ENCODE assay signal across 23 cellular contexts in the genomic region with DNA sequence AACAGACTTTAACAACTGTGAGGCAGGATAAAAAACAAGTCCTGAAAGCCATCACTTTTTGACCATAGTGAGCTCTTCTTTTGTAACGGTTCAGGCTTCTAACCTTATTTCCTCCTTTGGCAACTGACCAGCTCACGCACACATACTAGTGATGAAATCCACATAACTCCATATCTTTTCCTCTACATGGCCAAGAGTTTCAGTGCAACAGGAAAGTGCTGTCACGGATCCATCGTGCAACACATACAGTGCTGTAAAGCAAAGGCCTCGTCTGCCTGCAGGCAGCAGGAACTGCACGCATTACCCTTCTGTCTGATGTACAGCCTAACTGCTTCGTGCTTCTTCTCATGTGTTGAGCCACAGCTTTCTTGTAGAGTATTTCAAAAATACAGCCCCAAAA.
"Had no signal": no experiment of that assay in that cellular context is flagged by ENCODE, and none has a peak within 500 bp of the region (broad histone marks: within the 10 kb centered on the region; RNA-seq: fewer than 3 reads in every experiment).

No MANE protein-coding gene starts in this region.

- H3K27ac ChIP-seq: coronary artery, gastrocnemius medialis, lower lobe of right lung, neutrophil, parathyroid adenoma, stomach had no signal

- H3K4me3 ChIP-seq: coronary artery, gastrocnemius medialis, lower lobe of right lung, stomach had no signal

- H3K36me3 ChIP-seq: lower lobe of right lung, neutrophil had no signal

- H3K4me1 Mint-ChIP-seq: activated CD4-positive, alpha-beta memory T cell treated with anti-CD3 and anti-CD28 coated beads, Interleukin-2, amount 10 ng/mL, durations not matched to agents 7 days and 5 days; activated naive CD8-positive, alpha-beta T cell treated with anti-CD3 and anti-CD28 coated beads for 36 hours; activated T-helper 17 cell treated with anti-CD3 and anti-CD28 coated beads, Interleukin-2, amount 50 U/mL, for 72 hours; central memory CD8-positive, alpha-beta T cell; stimulated activated effector memory CD8-positive, alpha-beta T cell treated with anti-CD3 and anti-CD28 coated beads, Interleukin-12 subunit alpha, Interleukin-12 subunit beta, amount 100 ng/mL, for 72 hours had no signal

- H3K27ac Mint-ChIP-seq: activated CD4-positive, alpha-beta memory T cell treated with anti-CD3 and anti-CD28 coated beads, Interleukin-2, amount 10 ng/mL, durations not matched to agents 7 days and 5 days; activated CD8-positive, alpha-beta memory T cell treated with anti-CD3 and anti-CD28 coated beads, Interleukin-2, amount 10 ng/mL, durations not matched to agents 7 days and 5 days; activated naive CD8-positive, alpha-beta T cell treated with anti-CD3 and anti-CD28 coated beads for 36 hours; activated T-helper 17 cell treated with anti-CD3 and anti-CD28 coated beads, Interleukin-2, amount 50 U/mL, for 72 hours; natural killer cell treated with Interleukin-12 subunit alpha and Interleukin-12 subunit beta and Interleukin-15 and Interleukin-18, amount 100 ng/mL, for 72 hours; stimulated activated effector memory CD8-positive, alpha-beta T cell treated with anti-CD3 and anti-CD28 coated beads, Interleukin-12 subunit alpha, Interleukin-12 subunit beta, amount 100 ng/mL, for 72 hours had no signal

- H3K4me1 ChIP-seq: lower lobe of right lung, parathyroid adenoma, stomach had no signal

- H3K27me3 Mint-ChIP-seq: activated CD4-positive, alpha-beta memory T cell treated with anti-CD3 and anti-CD28 coated beads, Interleukin-2, amount 10 ng/mL, durations not matched to agents 7 days and 5 days; activated CD8-positive, alpha-beta memory T cell treated with anti-CD3 and anti-CD28 coated beads, Interleukin-2, amount 10 ng/mL, durations not matched to agents 7 days and 5 days; activated naive CD8-positive, alpha-beta T cell treated with anti-CD3 and anti-CD28 coated beads for 36 hours; activated T-helper 17 cell treated with anti-CD3 and anti-CD28 coated beads, Interleukin-2, amount 50 U/mL, for 72 hours; central memory CD8-positive, alpha-beta T cell; natural killer cell treated with Interleukin-12 subunit alpha and Interleukin-12 subunit beta and Interleukin-15 and Interleukin-18, amount 100 ng/mL, for 72 hours had no signal

- H3K9me3 ChIP-seq: gastrocnemius medialis, lower lobe of right lung, neutrophil, stomach had no signal

- H3K36me3 Mint-ChIP-seq: activated CD8-positive, alpha-beta memory T cell treated with anti-CD3 and anti-CD28 coated beads, Interleukin-2, amount 10 ng/mL, durations not matched to agents 7 days and 5 days; natural killer cell treated with Interleukin-12 subunit alpha and Interleukin-12 subunit beta and Interleukin-15 and Interleukin-18, amount 100 ng/mL, for 72 hours; stimulated activated effector memory CD8-positive, alpha-beta T cell treated with anti-CD3 and anti-CD28 coated beads, Interleukin-12 subunit alpha, Interleukin-12 subunit beta, amount 100 ng/mL, for 72 hours had no signal

- H3K9me3 Mint-ChIP-seq: activated CD4-positive, alpha-beta memory T cell treated with anti-CD3 and anti-CD28 coated beads, Interleukin-2, amount 10 ng/mL, durations not matched to agents 7 days and 5 days; activated naive CD8-positive, alpha-beta T cell treated with anti-CD3 and anti-CD28 coated beads for 36 hours; activated T-helper 17 cell treated with anti-CD3 and anti-CD28 coated beads, Interleukin-2, amount 50 U/mL, for 72 hours; central memory CD8-positive, alpha-beta T cell; natural killer cell treated with Interleukin-12 subunit alpha and Interleukin-12 subunit beta and Interleukin-15 and Interleukin-18, amount 100 ng/mL, for 72 hours; stimulated activated effector memory CD8-positive, alpha-beta T cell treated with anti-CD3 and anti-CD28 coated beads, Interleukin-12 subunit alpha, Interleukin-12 subunit beta, amount 100 ng/mL, for 72 hours had no signal

- H3K27me3 ChIP-seq: gastrocnemius medialis, neutrophil, stomach had no signal

- H3K4me3 Mint-ChIP-seq: activated CD4-positive, alpha-beta memory T cell treated with anti-CD3 and anti-CD28 coated beads, Interleukin-2, amount 10 ng/mL, durations not matched to agents 7 days and 5 days; activated CD8-positive, alpha-beta memory T cell treated with anti-CD3 and anti-CD28 coated beads, Interleukin-2, amount 10 ng/mL, durations not matched to agents 7 days and 5 days; activated naive CD8-positive, alpha-beta T cell treated with anti-CD3 and anti-CD28 coated beads for 36 hours; activated T-helper 17 cell treated with anti-CD3 and anti-CD28 coated beads, Interleukin-2, amount 50 U/mL, for 72 hours; central memory CD8-positive, alpha-beta T cell; natural killer cell treated with Interleukin-12 subunit alpha and Interleukin-12 subunit beta and Interleukin-15 and Interleukin-18, amount 100 ng/mL, for 72 hours; stimulated activated effector memory CD8-positive, alpha-beta T cell treated with anti-CD3 and anti-CD28 coated beads, Interleukin-12 subunit alpha, Interleukin-12 subunit beta, amount 100 ng/mL, for 72 hours had no signal

- ATAC-seq: activated CD8-positive, alpha-beta memory T cell treated with anti-CD3 and anti-CD28 coated beads, Interleukin-2, amount 10 ng/mL, durations not matched to agents 7 days and 5 days; activated T-helper 17 cell treated with anti-CD3 and anti-CD28 coated beads, Interleukin-2, amount 50 U/mL, for 72 hours; gastrocnemius medialis; lower lobe of right lung; sciatic nerve had no signal

- DNase-seq: activated CD4-positive, alpha-beta memory T cell treated with anti-CD3 and anti-CD28 coated beads, Interleukin-2, amount 10 ng/mL, durations not matched to agents 7 days and 5 days; activated CD4-positive, alpha-beta T cell treated with anti-CD3 and anti-CD28 coated beads for 48 hours; activated CD4-positive, CD25-positive, alpha-beta regulatory T cell; activated CD8-positive, alpha-beta memory T cell treated with anti-CD3 and anti-CD28 coated beads, Interleukin-2, amount 10 ng/mL, durations not matched to agents 7 days and 5 days; activated naive CD4-positive, alpha-beta T cell; activated naive CD8-positive, alpha-beta T cell treated with anti-CD3 and anti-CD28 coated beads for 36 hours; amygdala; effector memory CD4-positive, alpha-beta T cell; gastrocnemius medialis; left cardiac atrium; lower lobe of right lung; stimulated activated CD4-positive, alpha-beta T cell treated with anti-CD3 and anti-CD28 coated beads, Interleukin-4, amount 100 ng/mL, for 24 hours; stomach; T-helper 1 cell; T1000 had no signal
